Comparison of ENCODE assay signal across 15 cellular contexts in the genomic region with DNA sequence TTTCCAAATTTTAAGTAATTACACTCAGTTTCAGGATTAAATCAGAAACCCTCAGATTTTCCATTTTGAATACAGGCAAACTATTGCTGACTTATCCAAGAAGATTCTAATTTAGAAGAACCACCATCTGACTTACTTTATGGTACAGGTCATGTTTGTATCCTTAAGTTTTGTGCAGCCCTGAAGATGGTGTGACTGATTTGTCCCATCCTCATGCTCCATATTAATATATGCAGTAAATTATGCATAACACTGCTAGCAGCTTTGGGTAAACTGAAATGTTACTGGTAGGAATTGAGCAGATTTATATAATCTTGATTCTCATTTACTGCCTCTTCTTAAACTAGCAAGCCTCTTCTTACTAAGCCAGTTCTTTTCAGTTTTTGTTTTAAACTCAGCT. TPM values are rescaled to one million over a fixed set of nuclear protein-coding genes. Genes with fewer than 3 reads are reported as not detected.
DNase-seq lines count a peak whose midpoint lies in the region; ATAC-seq and TF ChIP-seq lines count a peak whose summit lies in the region.
"Had no signal": no experiment of that assay in that cellular context is flagged by ENCODE, and none has a peak within 500 bp of the region (broad histone marks: within the 10 kb centered on the region; RNA-seq: fewer than 3 reads in every experiment).

No MANE protein-coding gene starts in this region.

- CTCF ChIA-PET in activated CD8-positive, alpha-beta memory T cell treated with anti-CD3 and anti-CD28 coated beads, Interleukin-2, amount 10 ng/mL, durations not matched to agents 7 days and 5 days (lab: Charles Lee) = interaction anchor here (1.1 to 1.8 kb wide), 4 partner anchors 18 to 61 kb away, joined by 4 read pairs; no protein-coding TSS in a partner anchor
- CTCF ChIA-PET in mammary epithelial cell (lab: Charles Lee; ENCODE audit: low non-redundant PET) = no interaction called here

- no peak overlapping the region for H3K4me2 ChIP-seq in mammary epithelial cell (ENCODE audit: insufficient read depth, low read depth, low read length)

- no peaks in the 10 kb centered on the region for H3K9me3 ChIP-seq in mammary epithelial cell (replicated peaks; ENCODE audit: insufficient read depth, low read length)
- H3K9me3 ChIP-seq: left ventricle myocardium inferior had no signal

- H3K9me3 Mint-ChIP-seq in activated CD8-positive, alpha-beta memory T cell treated with anti-CD3 and anti-CD28 coated beads, Interleukin-2, amount 10 ng/mL, durations not matched to agents 7 days and 5 days (ENCODE audit: low read depth) = no peaks in the 10 kb centered on the region
- H3K9me3 Mint-ChIP-seq in activated T-helper 2 cell treated with anti-CD3 and anti-CD28 coated beads, Interferon-gamma antibody, Interleukin-2, Interleukin-4, amounts not matched to agents 10 μg/mL and 5 μg/mL and 100 μg/mL, durations not matched to agents 14 hours and 24 hours and 36 hours = no peaks in the 10 kb centered on the region
- H3K9me3 Mint-ChIP-seq in stimulated activated naive B cell treated with anti-CD40 and anti-IgM and Interleukin-4, amounts not matched to agents 10 μg/mL and 1 μg/mL and 100 μg/mL, for 72 hours = peaks cover 3 to 4% of the 10 kb centered on the region in 2 donors

- in situ Hi-C loops in mammary epithelial cell (cut with MboI; ENCODE audit: low sequenced_read_pairs in 2 of 2) = no loop called here

- H3K27ac Mint-ChIP-seq in activated CD8-positive, alpha-beta memory T cell treated with anti-CD3 and anti-CD28 coated beads, Interleukin-2, amount 10 ng/mL, durations not matched to agents 7 days and 5 days = peak overlapping the region; percentile 86
- peak overlapping the region; percentile 90 for H3K27ac Mint-ChIP-seq in activated T-helper 2 cell treated with anti-CD3 and anti-CD28 coated beads, Interferon-gamma antibody, Interleukin-2, Interleukin-4, amounts not matched to agents 10 μg/mL and 5 μg/mL and 100 μg/mL, durations not matched to agents 14 hours and 24 hours and 36 hours
- H3K27ac Mint-ChIP-seq in stimulated activated naive B cell treated with anti-CD40 and anti-IgM and Interleukin-4, amounts not matched to agents 10 μg/mL and 1 μg/mL and 100 μg/mL, for 72 hours = peak overlapping the region; percentile 96
- H3K27ac Mint-ChIP-seq: progenitor cell of endocrine pancreas had no signal

- no peak overlapping the region for H3K4me3 ChIP-seq in mammary epithelial cell (replicated peaks in 1 of 3; ENCODE audit: insufficient read depth in 1 of 3, low read depth in 2 of 3, low read length in 3 of 3)
- H3K4me3 ChIP-seq: left ventricle myocardium inferior had no signal

- H3K27ac ChIP-seq in mammary epithelial cell (ENCODE audit: insufficient read depth, low read depth, low read length) = no peak overlapping the region
- H3K27ac ChIP-seq: left ventricle myocardium inferior, RWPE1, WERI-Rb-1 had no signal

- H3K4me1 ChIP-seq in mammary epithelial cell (ENCODE audit: insufficient read depth, low read length) = no peaks in the 10 kb centered on the region

- H3K27me3 ChIP-seq in mammary epithelial cell (ENCODE audit: insufficient read depth, low read length) = no peaks in the 10 kb centered on the region

- peaks cover 59% of the 10 kb centered on the region for H3K4me1 Mint-ChIP-seq in activated CD8-positive, alpha-beta memory T cell treated with anti-CD3 and anti-CD28 coated beads, Interleukin-2, amount 10 ng/mL, durations not matched to agents 7 days and 5 days
- H3K4me1 Mint-ChIP-seq in activated T-helper 2 cell treated with anti-CD3 and anti-CD28 coated beads, Interferon-gamma antibody, Interleukin-2, Interleukin-4, amounts not matched to agents 10 μg/mL and 5 μg/mL and 100 μg/mL, durations not matched to agents 14 hours and 24 hours and 36 hours (ENCODE audit: low read depth) = peaks cover 65% of the 10 kb centered on the region
- H3K4me1 Mint-ChIP-seq in stimulated activated naive B cell treated with anti-CD40 and anti-IgM and Interleukin-4, amounts not matched to agents 10 μg/mL and 1 μg/mL and 100 μg/mL, for 72 hours = peaks cover 29 to 57% of the 10 kb centered on the region in 2 donors

- no peak overlapping the region for H3K4me3 Mint-ChIP-seq in activated CD8-positive, alpha-beta memory T cell treated with anti-CD3 and anti-CD28 coated beads, Interleukin-2, amount 10 ng/mL, durations not matched to agents 7 days and 5 days
- H3K4me3 Mint-ChIP-seq in activated T-helper 2 cell treated with anti-CD3 and anti-CD28 coated beads, Interferon-gamma antibody, Interleukin-2, Interleukin-4, amounts not matched to agents 10 μg/mL and 5 μg/mL and 100 μg/mL, durations not matched to agents 14 hours and 24 hours and 36 hours (ENCODE audit: low read depth) = peak overlapping the region; percentile 49
- H3K4me3 Mint-ChIP-seq in stimulated activated naive B cell treated with anti-CD40 and anti-IgM and Interleukin-4, amounts not matched to agents 10 μg/mL and 1 μg/mL and 100 μg/mL, for 72 hours = peak overlapping the region; percentile 63 to 71

- no peaks in the 10 kb centered on the region for H3K27me3 Mint-ChIP-seq in activated CD8-positive, alpha-beta memory T cell treated with anti-CD3 and anti-CD28 coated beads, Interleukin-2, amount 10 ng/mL, durations not matched to agents 7 days and 5 days
- no peaks in the 10 kb centered on the region for H3K27me3 Mint-ChIP-seq in activated T-helper 2 cell treated with anti-CD3 and anti-CD28 coated beads, Interferon-gamma antibody, Interleukin-2, Interleukin-4, amounts not matched to agents 10 μg/mL and 5 μg/mL and 100 μg/mL, durations not matched to agents 14 hours and 24 hours and 36 hours (ENCODE audit: low read depth)
- H3K27me3 Mint-ChIP-seq in stimulated activated naive B cell treated with anti-CD40 and anti-IgM and Interleukin-4, amounts not matched to agents 10 μg/mL and 1 μg/mL and 100 μg/mL, for 72 hours = no peaks in the 10 kb centered on the region
- H3K27me3 Mint-ChIP-seq: progenitor cell of endocrine pancreas had no signal

- DNase-seq in activated CD8-positive, alpha-beta memory T cell treated with anti-CD3 and anti-CD28 coated beads, Interleukin-2, amount 10 ng/mL, durations not matched to agents 7 days and 5 days = no peak
- DNase-seq in activated CD8-positive, alpha-beta memory T cell treated with anti-CD3 and anti-CD28 coated beads for 24 hours = no peak
- no peak for DNase-seq in activated T-helper 2 cell treated with anti-CD3 and anti-CD28 coated beads, Interferon-gamma antibody, Interleukin-2, Interleukin-4, amounts not matched to agents 10 μg/mL and 5 μg/mL and 100 μg/mL, durations not matched to agents 14 hours and 24 hours and 36 hours (ENCODE audit: low spot score)
- DNase-seq in stimulated activated naive B cell treated with anti-CD40 and anti-IgM and Interleukin-4, amounts not matched to agents 10 μg/mL and 1 μg/mL and 100 μg/mL, for 72 hours = no peak
- DNase-seq in mammary epithelial cell (no peak), glomerular visceral epithelial cell (ENCODE audit: extremely low spot score) (no peak), AG08395 (ENCODE audit: low spot score) (no peak)
- DNase-seq: foreskin melanocyte; left ventricle myocardium inferior; NCI-H1417; stimulated activated naive CD4-positive, alpha-beta T cell treated with Interleukin-2 at 50 U/mL for 16 hours; WERI-Rb-1 had no signal

- intact Hi-C loops in activated T-helper 2 cell treated with anti-CD3 and anti-CD28 coated beads, Interferon-gamma antibody, Interleukin-2, Interleukin-4, amounts not matched to agents 10 μg/mL and 5 μg/mL and 100 μg/mL, durations not matched to agents 14 hours and 24 hours and 36 hours (cut with micrococcal nuclease) = loop anchor here (1.0 to 5.0 kb wide), 6 partner anchors 20 to 266 kb away; no protein-coding TSS in a partner anchor
- intact Hi-C loops in mammary epithelial cell (cut with micrococcal nuclease) = no loop called here

- ATAC-seq in activated CD8-positive, alpha-beta memory T cell treated with anti-CD3 and anti-CD28 coated beads, Interleukin-2, amount 10 ng/mL, durations not matched to agents 7 days and 5 days = no peak
- ATAC-seq in GM21723 (IDR thresholded peaks at IDR 0.05; ENCODE audit: unreplicated experiment) = peak; percentile 17
- ATAC-seq in stimulated activated naive B cell treated with anti-CD40 and anti-IgM and Interleukin-4, amounts not matched to agents 10 μg/mL and 1 μg/mL and 100 μg/mL, for 72 hours (replicated peaks) = peak; percentile 72 to 75

- peaks cover 24% of the 10 kb centered on the region for H3K36me3 Mint-ChIP-seq in activated CD8-positive, alpha-beta memory T cell treated with anti-CD3 and anti-CD28 coated beads, Interleukin-2, amount 10 ng/mL, durations not matched to agents 7 days and 5 days
- H3K36me3 Mint-ChIP-seq in activated T-helper 2 cell treated with anti-CD3 and anti-CD28 coated beads, Interferon-gamma antibody, Interleukin-2, Interleukin-4, amounts not matched to agents 10 μg/mL and 5 μg/mL and 100 μg/mL, durations not matched to agents 14 hours and 24 hours and 36 hours (ENCODE audit: low read depth) = peaks cover 38% of the 10 kb centered on the region
- H3K36me3 Mint-ChIP-seq in stimulated activated naive B cell treated with anti-CD40 and anti-IgM and Interleukin-4, amounts not matched to agents 10 μg/mL and 1 μg/mL and 100 μg/mL, for 72 hours = peaks cover 14 to 30% of the 10 kb centered on the region in 2 donors

- H3K36me3 ChIP-seq in mammary epithelial cell (ENCODE audit: insufficient read depth, low read length) = peaks cover 6% of the 10 kb centered on the region

- no peak overlapping the region for H3K9ac ChIP-seq in mammary epithelial cell (ENCODE audit: insufficient read depth, low read length)

- no TSS peak for BruUV-seq in mammary epithelial cell (replicated peaks; lab: Mats Ljungman, UMichigan)

- H2AFZ ChIP-seq in mammary epithelial cell (ENCODE audit: low read depth, low read length) = no peak overlapping the region

- dilution Hi-C loops in mammary epithelial cell (cut with HindIII; ENCODE audit: low sequenced_read_pairs) = no loop called here

- no peaks in the 10 kb centered on the region for H4K20me1 ChIP-seq in mammary epithelial cell (ENCODE audit: insufficient read depth, low read length)

- no peak for TF ChIP-seq CTCF in mammary epithelial cell (conservative IDR thresholded peaks at IDR 0.05 in 1 of 2, IDR thresholded peaks at IDR 0.05 in 1 of 2; ENCODE audit: extremely low read depth in 1 of 2, insufficient read depth in 1 of 2, low read depth in 1 of 2, low read length in 2 of 2)

- H3K79me2 ChIP-seq in mammary epithelial cell (ENCODE audit: insufficient read depth, low read length) = peaks cover 53% of the 10 kb centered on the region

RNA-seq across cellular contexts. Expression of gene MEX3C, which starts 25.9 kb away (rescaled TPM):
- total RNA-seq in activated CD8-positive, alpha-beta memory T cell treated with anti-CD3 and anti-CD28 coated beads, Interleukin-2, amount 10 ng/mL, durations not matched to agents 7 days and 5 days = 10 to 100 TPM; 48.4 to 59.8 TPM
- 48.6 and 49.3 TPM in 2 replicates for total RNA-seq in activated T-helper 2 cell treated with anti-CD3 and anti-CD28 coated beads, Interferon-gamma antibody, Interleukin-2, Interleukin-4, amounts not matched to agents 10 μg/mL and 5 μg/mL and 100 μg/mL, durations not matched to agents 14 hours and 24 hours and 36 hours
- 100 to 1,000 TPM in 1 of 2 donors, 10 to 100 TPM in 1; 79.1 to 102 TPM for total RNA-seq in mammary epithelial cell
- 57.7 TPM for polyA plus RNA-seq in mammary epithelial cell
- 187 TPM for polyA minus RNA-seq in mammary epithelial cell
